ENCODE assay signal across 20 cellular contexts in the genomic region with DNA sequence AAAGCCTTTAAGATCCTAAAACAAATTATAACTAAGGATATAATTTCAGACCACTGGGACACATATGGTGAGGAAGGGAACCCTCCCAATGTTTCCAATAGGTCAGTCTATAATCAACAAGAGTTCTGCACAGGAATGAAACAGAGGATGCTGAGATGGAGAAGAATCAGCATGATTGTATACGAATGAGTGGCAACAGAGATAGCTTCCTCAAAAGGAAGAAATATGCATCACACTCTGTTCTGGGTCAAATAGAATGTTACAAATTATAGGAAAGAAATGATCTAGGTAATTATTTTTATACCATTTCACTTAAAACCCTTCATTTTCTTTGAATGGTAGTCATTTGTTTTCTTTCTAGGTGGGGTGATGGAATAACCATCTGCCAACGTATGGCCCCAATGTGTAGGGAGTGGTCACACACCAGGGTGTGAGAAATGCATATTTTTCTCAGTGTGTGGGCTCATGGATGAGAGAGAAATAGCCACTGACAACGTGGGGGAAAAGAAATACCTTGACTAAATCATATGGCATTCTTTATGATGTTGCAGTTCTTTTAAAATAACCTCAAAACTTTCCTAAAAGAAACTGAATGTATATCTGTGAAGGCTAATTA.
DNase-seq lines count a peak whose midpoint lies in the region; ATAC-seq and TF ChIP-seq lines count a peak whose summit lies in the region.
"Had no signal": no experiment of that assay in that cellular context is flagged by ENCODE, and none has a peak within 500 bp of the region (broad histone marks: within the 10 kb centered on the region; RNA-seq: fewer than 3 reads in every experiment).

No MANE protein-coding gene starts in this region.

- H3K4me1 Mint-ChIP-seq in stimulated activated naive CD8-positive, alpha-beta T cell treated with anti-CD3 and anti-CD28 coated beads, Interleukin-15, Interleukin-2, amounts not matched to agents 100 ng/mL and 50 ng/mL, for 24 hours (ENCODE audit: low read depth): peaks cover 12% of the 10 kb centered on the region
- H3K4me1 Mint-ChIP-seq in activated CD8-positive, alpha-beta T cell treated with anti-CD3 and anti-CD28 coated beads for 36 hours (ENCODE audit: low read depth): peaks cover 30% of the 10 kb centered on the region
- peaks cover 16 to 35% of the 10 kb centered on the region in 2 donors for H3K4me1 Mint-ChIP-seq in effector memory CD8-positive, alpha-beta T cell (ENCODE audit: low read depth in 2 of 2)

- no peaks in the 10 kb centered on the region for H3K27me3 Mint-ChIP-seq in stimulated activated naive CD8-positive, alpha-beta T cell treated with anti-CD3 and anti-CD28 coated beads, Interleukin-15, Interleukin-2, amounts not matched to agents 100 ng/mL and 50 ng/mL, for 24 hours
- H3K27me3 Mint-ChIP-seq in activated CD8-positive, alpha-beta T cell treated with anti-CD3 and anti-CD28 coated beads for 36 hours: no peaks in the 10 kb centered on the region
- H3K27me3 Mint-ChIP-seq in effector memory CD8-positive, alpha-beta T cell: no peaks in the 10 kb centered on the region
- H3K27me3 Mint-ChIP-seq: type B pancreatic cell had no signal

- DNase-seq in stimulated activated naive CD8-positive, alpha-beta T cell treated with anti-CD3 and anti-CD28 coated beads, Interleukin-15, Interleukin-2, amounts not matched to agents 100 U/mL and 50 U/mL, for 24 hours: no peak
- DNase-seq in activated CD8-positive, alpha-beta T cell treated with anti-CD3 and anti-CD28 coated beads for 36 hours: no peak
- no peak for DNase-seq in effector memory CD8-positive, alpha-beta T cell
- DNase-seq in NOMO-1 treated with dmso at 0.1 percent for 144 hours (lab: John Stamatoyannopoulos, UW; ENCODE audit: unreplicated experiment) (no peak), superior temporal gyrus (ENCODE audit: extremely low spot score) (no peak)
- DNase-seq: activated CD4-positive, alpha-beta T cell treated with anti-CD3 and anti-CD28 coated beads for 48 hours; amniotic stem cell; Caco-2; DMS79 treated with DMSO at 0.1 percent for 48 hours; effector memory CD4-positive, alpha-beta T cell; esophagus squamous epithelium; foreskin melanocyte; heart right ventricle; KBM-7; kidney glomerular epithelial cell; NCI-H2081 treated with DMSO at 0.1 percent for 48 hours; stimulated activated CD4-positive, alpha-beta T cell treated with anti-CD3 and anti-CD28 coated beads, Interleukin-1b, Interleukin-23, amount 100 ng/mL, for 48 hours had no signal

- intact Hi-C loops in activated CD8-positive, alpha-beta T cell treated with anti-CD3 and anti-CD28 coated beads for 36 hours (cut with micrococcal nuclease): no loop called here

- ATAC-seq in stimulated activated naive CD8-positive, alpha-beta T cell treated with anti-CD3 and anti-CD28 coated beads, Interleukin-15, Interleukin-2, amounts not matched to agents 100 U/mL and 50 U/mL, for 24 hours: no peak
- ATAC-seq in activated CD8-positive, alpha-beta T cell treated with anti-CD3 and anti-CD28 coated beads for 36 hours: peak; percentile 35
- ATAC-seq in effector memory CD8-positive, alpha-beta T cell (replicated peaks): no peak
- ATAC-seq in GM21515 (IDR thresholded peaks at IDR 0.05; ENCODE audit: unreplicated experiment): no peak

- no peaks in the 10 kb centered on the region for H3K9me3 Mint-ChIP-seq in stimulated activated naive CD8-positive, alpha-beta T cell treated with anti-CD3 and anti-CD28 coated beads, Interleukin-15, Interleukin-2, amounts not matched to agents 100 ng/mL and 50 ng/mL, for 24 hours
- H3K9me3 Mint-ChIP-seq in activated CD8-positive, alpha-beta T cell treated with anti-CD3 and anti-CD28 coated beads for 36 hours: no peaks in the 10 kb centered on the region
- no peaks in the 10 kb centered on the region for H3K9me3 Mint-ChIP-seq in effector memory CD8-positive, alpha-beta T cell
- H3K9me3 Mint-ChIP-seq: type B pancreatic cell had no signal

- POLR2A ChIA-PET in activated CD8-positive, alpha-beta T cell treated with anti-CD3 and anti-CD28 coated beads for 36 hours (lab: Charles Lee): interaction anchor here (1.8 to 2.7 kb wide), 2 partner anchors 18 to 105 kb away, joined by 6 to 16 read pairs; partner anchors contain the start of gene IVNS1ABP

- H3K4me3 Mint-ChIP-seq in stimulated activated naive CD8-positive, alpha-beta T cell treated with anti-CD3 and anti-CD28 coated beads, Interleukin-15, Interleukin-2, amounts not matched to agents 100 ng/mL and 50 ng/mL, for 24 hours: no peak overlapping the region
- no peak overlapping the region for H3K4me3 Mint-ChIP-seq in activated CD8-positive, alpha-beta T cell treated with anti-CD3 and anti-CD28 coated beads for 36 hours
- H3K4me3 Mint-ChIP-seq in effector memory CD8-positive, alpha-beta T cell: peak overlapping the region; percentile 15 to 53
- H3K4me3 Mint-ChIP-seq: type B pancreatic cell had no signal

- no peaks in the 10 kb centered on the region for H3K36me3 Mint-ChIP-seq in stimulated activated naive CD8-positive, alpha-beta T cell treated with anti-CD3 and anti-CD28 coated beads, Interleukin-15, Interleukin-2, amounts not matched to agents 100 ng/mL and 50 ng/mL, for 24 hours (ENCODE audit: low read depth)
- H3K36me3 Mint-ChIP-seq in activated CD8-positive, alpha-beta T cell treated with anti-CD3 and anti-CD28 coated beads for 36 hours (ENCODE audit: low read depth): no peaks in the 10 kb centered on the region
- peaks cover 3% of the 10 kb centered on the region for H3K36me3 Mint-ChIP-seq in effector memory CD8-positive, alpha-beta T cell (ENCODE audit: insufficient read depth)
- H3K36me3 Mint-ChIP-seq: type B pancreatic cell had no signal

- H3K27ac Mint-ChIP-seq in stimulated activated naive CD8-positive, alpha-beta T cell treated with anti-CD3 and anti-CD28 coated beads, Interleukin-15, Interleukin-2, amounts not matched to agents 100 ng/mL and 50 ng/mL, for 24 hours: peak overlapping the region; percentile 86
- peak overlapping the region; percentile 83 for H3K27ac Mint-ChIP-seq in activated CD8-positive, alpha-beta T cell treated with anti-CD3 and anti-CD28 coated beads for 36 hours
- peak overlapping the region; percentile 5 to 11 for H3K27ac Mint-ChIP-seq in effector memory CD8-positive, alpha-beta T cell
- H3K27ac Mint-ChIP-seq: type B pancreatic cell had no signal

- CTCF ChIA-PET in activated CD8-positive, alpha-beta T cell treated with anti-CD3 and anti-CD28 coated beads for 36 hours (lab: Charles Lee): interaction anchor here (1.2 kb wide), 1 partner anchor 104 kb away, joined by 6 read pairs; the partner anchor contains the start of gene IVNS1ABP

- no peak for TF ChIP-seq CTCF in activated CD8-positive, alpha-beta T cell treated with anti-CD3 and anti-CD28 coated beads for 36 hours (IDR thresholded peaks at IDR 0.05)

Comparison
In these comparisons a context has a peak if more than half of its experiments do, and no peak if none do; other contexts are left out.
1. H3K27ac Mint-ChIP-seq: peak in every context shown above with its lines; median percentile 86 in stimulated activated naive CD8-positive, alpha-beta T cell treated with anti-CD3 and anti-CD28 coated beads, Interleukin-15, Interleukin-2, amounts not matched to agents 100 ng/mL and 50 ng/mL, for 24 hours; 83 in activated CD8-positive, alpha-beta T cell treated with anti-CD3 and anti-CD28 coated beads for 36 hours; 8 in effector memory CD8-positive, alpha-beta T cell.
2. H3K4me3 Mint-ChIP-seq: peak in effector memory CD8-positive, alpha-beta T cell (2 of 2); none in stimulated activated naive CD8-positive, alpha-beta T cell treated with anti-CD3 and anti-CD28 coated beads, Interleukin-15, Interleukin-2, amounts not matched to agents 100 ng/mL and 50 ng/mL, for 24 hours (single experiment) and activated CD8-positive, alpha-beta T cell treated with anti-CD3 and anti-CD28 coated beads for 36 hours (single experiment).